ENCODE assay signal across 20 cellular contexts in the genomic region with DNA sequence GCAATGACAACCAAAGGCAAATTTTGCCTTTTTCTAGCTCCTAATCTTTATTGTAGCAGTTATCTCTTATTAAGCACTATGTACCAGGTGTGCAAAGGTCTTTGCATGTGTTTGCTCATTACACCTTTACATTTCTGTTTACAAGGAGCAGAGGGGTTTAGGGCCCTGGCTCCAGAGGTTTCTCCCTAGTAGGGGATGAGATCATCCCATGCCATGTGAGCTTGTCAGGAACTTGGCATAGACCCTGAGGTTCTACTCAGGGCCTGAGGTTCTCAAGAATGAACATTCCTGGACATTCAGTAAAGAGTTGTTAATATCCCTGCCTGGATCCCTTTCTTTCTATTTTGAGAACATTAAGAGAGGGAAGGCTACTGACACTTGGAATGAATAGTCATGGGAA.
DNase-seq lines count a peak whose midpoint lies in the region; ATAC-seq and TF ChIP-seq lines count a peak whose summit lies in the region.
"Had no signal": no experiment of that assay in that cellular context is flagged by ENCODE, and none has a peak within 500 bp of the region (broad histone marks: within the 10 kb centered on the region; RNA-seq: fewer than 3 reads in every experiment).

No MANE protein-coding gene starts in this region.

- peaks cover under 1% of the 10 kb centered on the region for H3K4me1 ChIP-seq in lower lobe of right lung
- H3K4me1 ChIP-seq: breast epithelium, heart left ventricle had no signal

- peaks cover 4% of the 10 kb centered on the region for H3K9me3 Mint-ChIP-seq in progenitor cell of endocrine pancreas (ENCODE audit: low read depth)

- no peaks in the 10 kb centered on the region for H3K9me3 ChIP-seq in lower lobe of right lung
- H3K9me3 ChIP-seq: breast epithelium, heart left ventricle, ovary had no signal

- H3K27ac ChIP-seq in lower lobe of right lung: no peak overlapping the region
- H3K27ac ChIP-seq: breast epithelium, ovary had no signal

- no peak overlapping the region for H3K4me3 Mint-ChIP-seq in progenitor cell of endocrine pancreas (ENCODE audit: low read depth)
- H3K4me3 Mint-ChIP-seq: activated CD8-positive, alpha-beta memory T cell treated with anti-CD3 and anti-CD28 coated beads, Interleukin-2, amount 10 ng/mL, durations not matched to agents 7 days and 5 days had no signal

- no peaks in the 10 kb centered on the region for H3K36me3 Mint-ChIP-seq in progenitor cell of endocrine pancreas (ENCODE audit: insufficient read depth)

- no peak for TF ChIP-seq CTCF in lower lobe of right lung (IDR thresholded peaks at IDR 0.05)
- no peak for TF ChIP-seq CTCF in progenitor cell of endocrine pancreas (IDR thresholded peaks at IDR 0.05; ENCODE audit: unreplicated experiment)

- H3K27me3 Mint-ChIP-seq in progenitor cell of endocrine pancreas: no peaks in the 10 kb centered on the region
- H3K27me3 Mint-ChIP-seq: activated CD8-positive, alpha-beta memory T cell treated with anti-CD3 and anti-CD28 coated beads, Interleukin-2, amount 10 ng/mL, durations not matched to agents 7 days and 5 days had no signal

- intact Hi-C loops in lower lobe of right lung (cut with DNase I): no loop called here
- intact Hi-C loops in cardiac septum (cut with DNase I): no loop called here

- H3K4me3 ChIP-seq in lower lobe of right lung: no peak overlapping the region
- H3K4me3 ChIP-seq: breast epithelium, heart left ventricle, lung, ovary had no signal

- no peaks in the 10 kb centered on the region for H3K27me3 ChIP-seq in lower lobe of right lung (ENCODE audit: low read depth)
- H3K27me3 ChIP-seq: breast epithelium, ovary had no signal

- H3K36me3 ChIP-seq in lower lobe of right lung: no peaks in the 10 kb centered on the region
- H3K36me3 ChIP-seq: breast epithelium, heart left ventricle, ovary had no signal

- ATAC-seq in lower lobe of right lung: no peak
- ATAC-seq: activated CD8-positive, alpha-beta memory T cell treated with anti-CD3 and anti-CD28 coated beads, Interleukin-2, amount 10 ng/mL, durations not matched to agents 7 days and 5 days; heart left ventricle; sciatic nerve had no signal

- DNase-seq in AG08396 (ENCODE audit: low spot score): peak; percentile 59
- DNase-seq in EH (ENCODE audit: low read depth): peak; percentile 92
- DNase-seq in amniotic epithelial cell (ENCODE audit: low read depth): peak; percentile 60
- DNase-seq in iris pigment epithelial cell (ENCODE audit: low read depth): peak; percentile 23
- no peak for DNase-seq in lower lobe of right lung
- no peak for DNase-seq in progenitor cell of endocrine pancreas (ENCODE audit: low spot score, unreplicated experiment)
- no peak for DNase-seq in cardiac septum (ENCODE audit: low spot score)
- DNase-seq: activated CD8-positive, alpha-beta memory T cell treated with anti-CD3 and anti-CD28 coated beads, Interleukin-2, amount 10 ng/mL, durations not matched to agents 7 days and 5 days; activated gamma-delta T cell treated with Interleukin-2 at 50 U/mL for 16 hours; GF-D8; heart left ventricle; Kasumi-1; NCI-H748 treated with DMSO at 0.1 percent for 48 hours; OCI-M1; ovary; SHP77 treated with DMSO at 0.1 percent for 48 hours; stimulated activated CD4-positive, alpha-beta T cell treated with anti-CD3 and anti-CD28 coated beads, Interleukin-1b, Interleukin-23, amount 100 ng/mL, for 48 hours had no signal

- no peak overlapping the region for H3K27ac Mint-ChIP-seq in progenitor cell of endocrine pancreas
- H3K27ac Mint-ChIP-seq: activated CD8-positive, alpha-beta memory T cell treated with anti-CD3 and anti-CD28 coated beads, Interleukin-2, amount 10 ng/mL, durations not matched to agents 7 days and 5 days had no signal

- peaks cover 3% of the 10 kb centered on the region for H3K4me1 Mint-ChIP-seq in progenitor cell of endocrine pancreas (ENCODE audit: low read depth)

Comparison
In these comparisons a context has a peak if more than half of its experiments do, and no peak if none do; other contexts are left out.
1. DNase-seq: peak in AG08396 (single experiment), EH (single experiment), amniotic epithelial cell (single experiment) and iris pigment epithelial cell (single experiment); none in lower lobe of right lung (single experiment), progenitor cell of endocrine pancreas (single experiment) and cardiac septum (single experiment).